In genomic region chr7:142872106-142872675, GRCh38 we compare ENCODE assay signal across 20 cellular contexts. TPM values are rescaled to one million over a fixed set of nuclear protein-coding genes. Genes with fewer than 3 reads are reported as not detected.
DNase-seq lines count a peak whose midpoint lies in the region; ATAC-seq and TF ChIP-seq lines count a peak whose summit lies in the region.
"Had no signal": no experiment of that assay in that cellular context is flagged by ENCODE, and none has a peak within 500 bp of the region (broad histone marks: within the 10 kb centered on the region; RNA-seq: fewer than 3 reads in every experiment).

No MANE protein-coding gene starts in this region.

- H3K27ac ChIP-seq in cingulate gyrus (ENCODE audit: low read depth, low read length) = peak overlapping the region; percentile 35

- DNase-seq in GDM1 (lab: John Stamatoyannopoulos, UW) (peak; percentile 47), NB4 (ENCODE audit: low read depth) (peak; percentile 48), mesenteric fat pad (ENCODE audit: low spot score) (peak; percentile 57), T1000 (lab: John Stamatoyannopoulos, UW) (no peak), inferior parietal cortex (ENCODE audit: extremely low spot score) (no peak)
- DNase-seq: C1 segment of cervical spinal cord, DMS 273 treated with DMSO at 0.1 percent for 48 hours, GF-D8, HFFc6, MM.1S, NCI-H1105 treated with DMSO at 0.1 percent for 48 hours, NCI-H187 treated with DMSO at 0.1 percent for 48 hours, NCI-H345, NCI-H526, RPMI8226 had no signal

- TF ChIP-seq POLR2A in NB4 (IDR thresholded peaks at IDR 0.05; ENCODE audit: extremely low read depth, insufficient read length) = no peak

- ATAC-seq in HG02798 (IDR thresholded peaks at IDR 0.05; ENCODE audit: poor library complexity, unreplicated experiment) (no peak), GM21717 (IDR thresholded peaks at IDR 0.05; ENCODE audit: unreplicated experiment) (no peak)

- no peak overlapping the region for H3K4me3 ChIP-seq in NB4 (ENCODE audit: low read depth, low read length)

- no peak for TF ChIP-seq CTCF in NB4 (IDR thresholded peaks at IDR 0.05; ENCODE audit: low read depth, low read length)

RNA-seq across cellular contexts. Expression of gene TRPV6, which starts 13.4 kb away (rescaled TPM):
- not detected for total RNA-seq in mesenteric fat pad
- total RNA-seq: A673, H4, HFFc6 had no signal

RNA-seq across cellular contexts. Expression of gene EPHB6, which starts 17.3 kb away (rescaled TPM):
- total RNA-seq in mesenteric fat pad = 6.3 TPM

Comparison
In these comparisons a context has a peak if more than half of its experiments do, and no peak if none do; other contexts are left out.
1. DNase-seq: peak in GDM1 (single experiment), NB4 (single experiment) and mesenteric fat pad (single experiment); none in T1000 (single experiment) and inferior parietal cortex (single experiment).